In genomic region chr11:20161230-20161918, GRCh38 we compare ENCODE assay signal across 13 cellular contexts. TPM values are rescaled to one million over a fixed set of nuclear protein-coding genes. Genes with fewer than 3 reads are reported as not detected.
DNase-seq lines count a peak whose midpoint lies in the region; ATAC-seq, FAIRE-seq and TF ChIP-seq lines count a peak whose summit lies in the region.
"Had no signal": no experiment of that assay in that cellular context is flagged by ENCODE, and none has a peak within 500 bp of the region (broad histone marks: within the 10 kb centered on the region; RNA-seq: fewer than 3 reads in every experiment).

No MANE protein-coding gene starts in this region.

- H3K27me3 ChIP-seq in neural progenitor cell (peaks cover 87% of the 10 kb centered on the region), HepG2 (ENCODE audit: control insufficient read depth in 1 of 2, insufficient read depth in 2 of 2, low read length in 2 of 2) (peaks cover 12 to 81% of the 10 kb centered on the region in 2 experiments)

- H3K79me2 ChIP-seq in neural progenitor cell (ENCODE audit: low read depth) (no peaks in the 10 kb centered on the region), HepG2 (ENCODE audit: insufficient read depth, low read length) (no peaks in the 10 kb centered on the region)

- H3K9ac ChIP-seq in neural progenitor cell (no peak overlapping the region), HepG2 (ENCODE audit: insufficient read depth, low read depth, low read length) (no peak overlapping the region)

- CTCF ChIA-PET in HepG2 (lab: Yijun Ruan, JAX; ENCODE audit: low intra/inter-chr PET ratio, low total read pairs), result no interaction called here

- no peaks in the 10 kb centered on the region for H3K9me3 ChIP-seq in neural progenitor cell (ENCODE audit: low read depth)
- no peaks in the 10 kb centered on the region for H3K9me3 ChIP-seq in HepG2 (ENCODE audit: low read length)
- H3K9me3 ChIP-seq: thoracic aorta had no signal

- H3K27ac Mint-ChIP-seq in chondrocyte (ENCODE audit: unreplicated experiment), result peak overlapping the region; percentile 45
- no peak overlapping the region for H3K27ac Mint-ChIP-seq in neural progenitor cell

- H3K4me1 ChIP-seq in neural progenitor cell (peaks cover 77% of the 10 kb centered on the region), HepG2 (ENCODE audit: insufficient read depth, low read length) (no peaks in the 10 kb centered on the region)

- peaks cover 37% of the 10 kb centered on the region for H3K4me1 Mint-ChIP-seq in chondrocyte (ENCODE audit: low read depth)
- peaks cover 76% of the 10 kb centered on the region for H3K4me1 Mint-ChIP-seq in neural progenitor cell

- peak; percentile 10 for DNase-seq in NCI-H510A treated with DMSO at 0.1 percent for 48 hours (lab: John Stamatoyannopoulos, UW)
- DNase-seq in NCI-H510A (lab: John Stamatoyannopoulos, UW), result no peak
- DNase-seq in NCI-H1092 (lab: John Stamatoyannopoulos, UW), result peak; percentile 38
- no peak for DNase-seq in chondrocyte (ENCODE audit: low spot score)
- DNase-seq in neural progenitor cell (ENCODE audit: low spot score), result peak; percentile 68
- DNase-seq in HepG2 (ENCODE audit: low spot score), result no peak
- no peak for DNase-seq in stimulated activated CD4-positive, alpha-beta T cell treated with anti-CD3 and anti-CD28 coated beads, Interleukin-1b, Interleukin-23, amount 100 ng/mL, for 48 hours
- DNase-seq: T1000 had no signal

- WGBS in HepG2 (ENCODE audit: low lambda C conversion rate), result 34% methylated on average over 17 of the region's 29 CpGs

- H4K20me1 ChIP-seq in neural progenitor cell (ENCODE audit: low read depth) (peaks cover 44% of the 10 kb centered on the region), HepG2 (ENCODE audit: insufficient read depth, low read length) (no peaks in the 10 kb centered on the region)

- in situ Hi-C loops in HepG2 (cut with HindIII; ENCODE audit: extremely low pct_ligation_motif_present, low pct_unique_long_range_greater_than_20kb), result no loop called here

- FAIRE-seq in HepG2 (lab: Jason Lieb, UNC), result no peak

- no peak overlapping the region for H3K27ac ChIP-seq in neural progenitor cell
- no peak overlapping the region for H3K27ac ChIP-seq in HepG2 (ENCODE audit: extremely low read length, insufficient read depth, low read length)
- H3K27ac ChIP-seq: epithelial cell of prostate, thoracic aorta had no signal

- no peak for TF ChIP-seq POLR2A in HepG2 (IDR thresholded peaks at IDR 0.05; ENCODE audit: insufficient read depth in 1 of 2, low read depth in 2 of 2, low read length in 2 of 2)

- peaks cover 80% of the 10 kb centered on the region for H3K27me3 Mint-ChIP-seq in chondrocyte (ENCODE audit: low read depth)
- peaks cover 80% of the 10 kb centered on the region for H3K27me3 Mint-ChIP-seq in neural progenitor cell (ENCODE audit: insufficient read depth, low read depth)

- H2AFZ ChIP-seq in neural progenitor cell (replicated peaks) (no peak overlapping the region), HepG2 (ENCODE audit: low read length) (no peak overlapping the region)

- H3F3A ChIP-seq in neural progenitor cell (ENCODE audit: low read depth), result peaks cover 88% of the 10 kb centered on the region

- BruUV-seq in HepG2 (replicated peaks; lab: Mats Ljungman, UMichigan), result no TSS peak

- no peak for TF ChIP-seq EP300 in HepG2 (IDR thresholded peaks at IDR 0.05; ENCODE audit: low read depth in 2 of 2, low read length in 2 of 2)
- no peak for TF ChIP-seq EP300 in HepG2 (CRISPR knock-in tag; IDR thresholded peaks at IDR 0.05; ENCODE audit: borderline replicate concordance)

- TF ChIP-seq RAD21 in HepG2 (CRISPR knock-in tag; IDR thresholded peaks at IDR 0.05), result no peak

- TF ChIP-seq CTCF in chondrocyte (IDR thresholded peaks at IDR 0.05), result no peak
- TF ChIP-seq CTCF in neural progenitor cell (IDR thresholded peaks at IDR 0.05), result no peak
- no peak for TF ChIP-seq CTCF in HepG2 (CRISPR knock-in tag; IDR thresholded peaks at IDR 0.05)

- ATAC-seq in HepG2 (no peak), HG03280 (IDR thresholded peaks at IDR 0.05; ENCODE audit: unreplicated experiment) (no peak)
- ATAC-seq: sciatic nerve had no signal

- H3K4me3 ChIP-seq in neural progenitor cell (peak overlapping the region; percentile 65), HepG2 (replicated peaks in 1 of 3; ENCODE audit: insufficient read depth in 1 of 3, low read depth in 2 of 3, low read length in 3 of 3) (no peak overlapping the region)
- H3K4me3 ChIP-seq: thoracic aorta had no signal

- intact Hi-C loops in HepG2 (cut with micrococcal nuclease; ENCODE audit: unreplicated experiment), result no loop called here

- H3K36me3 ChIP-seq in neural progenitor cell (no peaks in the 10 kb centered on the region), HepG2 (replicated peaks in 1 of 2; ENCODE audit: control insufficient read depth in 1 of 2, insufficient read depth in 2 of 2, low read length in 2 of 2) (no peaks in the 10 kb centered on the region)
- H3K36me3 ChIP-seq: thoracic aorta had no signal

- H3K36me3 Mint-ChIP-seq in chondrocyte (ENCODE audit: low read depth) (peaks cover 9% of the 10 kb centered on the region), neural progenitor cell (no peaks in the 10 kb centered on the region)

- H3K9me3 Mint-ChIP-seq in chondrocyte (ENCODE audit: low read depth) (peaks cover 2% of the 10 kb centered on the region), neural progenitor cell (peaks cover 2% of the 10 kb centered on the region)

- H3K4me2 ChIP-seq in neural progenitor cell, result peak overlapping the region; percentile 96
- no peak overlapping the region for H3K4me2 ChIP-seq in HepG2 (ENCODE audit: low read depth, low read length)

- POLR2A ChIA-PET in HepG2 (lab: Yijun Ruan, JAX), result no interaction called here

- H3K4me3 Mint-ChIP-seq in chondrocyte (ENCODE audit: unreplicated experiment) (no peak overlapping the region), neural progenitor cell (peak overlapping the region; percentile 85)

TF ChIP-seq in HepG2, 621 proteins besides CTCF, POLR2A, EP300 and RAD21:
- TF ChIP-seq TCF12 (IDR thresholded peaks at IDR 0.05) (no peak), TCF12 (CRISPR knock-in tag; IDR thresholded peaks at IDR 0.05) (no peak), NFE2L1 (CRISPR knock-in tag; IDR thresholded peaks at IDR 0.05; ENCODE audit: borderline replicate concordance) (no peak), ZNF777 (CRISPR knock-in tag; IDR thresholded peaks at IDR 0.05) (no peak), SIX4 (CRISPR knock-in tag; IDR thresholded peaks at IDR 0.05) (no peak), CBX2 (IDR thresholded peaks at IDR 0.05; ENCODE audit: low read depth, low read length) (no peak), CBX2 (CRISPR knock-in tag; IDR thresholded peaks at IDR 0.05; ENCODE audit: low read depth) (no peak), PBX3 (CRISPR knock-in tag; IDR thresholded peaks at IDR 0.05; ENCODE audit: borderline replicate concordance) (no peak), PHF20 (CRISPR knock-in tag; IDR thresholded peaks at IDR 0.05) (no peak), SP5 (CRISPR knock-in tag; IDR thresholded peaks at IDR 0.05; ENCODE audit: borderline replicate concordance, low read depth) (no peak), MIER2 (CRISPR knock-in tag; IDR thresholded peaks at IDR 0.05) (no peak), ZKSCAN5 (CRISPR knock-in tag; IDR thresholded peaks at IDR 0.05) (no peak), PHF21A (CRISPR knock-in tag; IDR thresholded peaks at IDR 0.05) (no peak), ZNF713 (CRISPR knock-in tag; IDR thresholded peaks at IDR 0.05) (no peak), KLF15 (CRISPR knock-in tag; IDR thresholded peaks at IDR 0.05; ENCODE audit: borderline replicate concordance) (no peak), ISL2 (CRISPR knock-in tag; IDR thresholded peaks at IDR 0.05) (no peak), RBAK (CRISPR knock-in tag; IDR thresholded peaks at IDR 0.05) (no peak)

RNA-seq across cellular contexts. Expression of gene DBX1, which starts 1.1 kb away (rescaled TPM):
- total RNA-seq in chondrocyte, result not detected in 3 replicates
- total RNA-seq in neural progenitor cell (ENCODE audit: low replicate concordance), result 0.43 and 5.3 TPM in 2 replicates
- not detected in 2 replicates for total RNA-seq in HepG2 (2016; rRNA removed; fragmentation: Illumina TruSeq; extraction: Trizol)
- total RNA-seq in HepG2 (2016; cell fraction: cytosol; rRNA removed; fragmentation: Illumina TruSeq; extraction: Trizol; ENCODE audit: low read depth), result not detected in 2 replicates
- not detected in 2 replicates for total RNA-seq in HepG2 (2016; cell fraction: insoluble cytoplasmic fraction; rRNA removed; fragmentation: Illumina TruSeq; extraction: Trizol)
- total RNA-seq in HepG2 (2016; cell fraction: membrane; rRNA removed; fragmentation: Illumina TruSeq; extraction: Trizol), result not detected in 2 replicates
- not detected in 2 replicates for total RNA-seq in HepG2 (2016; cell fraction: nucleus; rRNA removed; fragmentation: Illumina TruSeq; extraction: Trizol)
- not detected in 2 replicates for polyA plus RNA-seq in HepG2 (2011; rRNA removed)
- polyA plus RNA-seq in HepG2 (2011; cell fraction: cytosol; rRNA removed), result not detected in 2 replicates
- not detected in 2 replicates for polyA plus RNA-seq in HepG2 (2011; cell fraction: nucleus; rRNA removed)
- polyA plus RNA-seq in HepG2 (2012), result not detected in 2 replicates
- polyA plus RNA-seq in HepG2 (2016; cell fraction: cytosol; fragmentation: Illumina TruSeq; extraction: Trizol; ENCODE audit: low read depth), result not detected in 2 replicates
- not detected in 2 replicates for polyA plus RNA-seq in HepG2 (2016; cell fraction: insoluble cytoplasmic fraction; fragmentation: Illumina TruSeq; extraction: Trizol; ENCODE audit: low read depth)
- polyA plus RNA-seq in HepG2 (2016; cell fraction: membrane; fragmentation: Illumina TruSeq; extraction: Trizol; ENCODE audit: low read depth), result not detected in 2 replicates
- polyA plus RNA-seq in HepG2 (2016; cell fraction: nucleus; fragmentation: Illumina TruSeq; extraction: Trizol; ENCODE audit: insufficient read depth, low read depth), result not detected in 2 replicates
- polyA minus RNA-seq in HepG2 (2011; rRNA and poly(A)+ RNA removed; ENCODE audit: low replicate concordance), result not detected in 2 replicates
- not detected in 2 replicates for polyA minus RNA-seq in HepG2 (2011; cell fraction: cytosol; rRNA and poly(A)+ RNA removed)
- not detected in 2 replicates for polyA minus RNA-seq in HepG2 (2011; cell fraction: nucleus; rRNA and poly(A)+ RNA removed)
- total RNA-seq: A172, sciatic nerve, thoracic aorta had no signal

Comparison
In these comparisons a context has a peak if more than half of its experiments do, and no peak if none do; other contexts are left out.
1. DNase-seq: peak in NCI-H510A treated with DMSO at 0.1 percent for 48 hours (single experiment), NCI-H1092 (single experiment) and neural progenitor cell (single experiment); none in NCI-H510A (single experiment), chondrocyte (single experiment), HepG2 (single experiment) and stimulated activated CD4-positive, alpha-beta T cell treated with anti-CD3 and anti-CD28 coated beads, Interleukin-1b, Interleukin-23, amount 100 ng/mL, for 48 hours (single experiment).